In the genomic region with DNA sequence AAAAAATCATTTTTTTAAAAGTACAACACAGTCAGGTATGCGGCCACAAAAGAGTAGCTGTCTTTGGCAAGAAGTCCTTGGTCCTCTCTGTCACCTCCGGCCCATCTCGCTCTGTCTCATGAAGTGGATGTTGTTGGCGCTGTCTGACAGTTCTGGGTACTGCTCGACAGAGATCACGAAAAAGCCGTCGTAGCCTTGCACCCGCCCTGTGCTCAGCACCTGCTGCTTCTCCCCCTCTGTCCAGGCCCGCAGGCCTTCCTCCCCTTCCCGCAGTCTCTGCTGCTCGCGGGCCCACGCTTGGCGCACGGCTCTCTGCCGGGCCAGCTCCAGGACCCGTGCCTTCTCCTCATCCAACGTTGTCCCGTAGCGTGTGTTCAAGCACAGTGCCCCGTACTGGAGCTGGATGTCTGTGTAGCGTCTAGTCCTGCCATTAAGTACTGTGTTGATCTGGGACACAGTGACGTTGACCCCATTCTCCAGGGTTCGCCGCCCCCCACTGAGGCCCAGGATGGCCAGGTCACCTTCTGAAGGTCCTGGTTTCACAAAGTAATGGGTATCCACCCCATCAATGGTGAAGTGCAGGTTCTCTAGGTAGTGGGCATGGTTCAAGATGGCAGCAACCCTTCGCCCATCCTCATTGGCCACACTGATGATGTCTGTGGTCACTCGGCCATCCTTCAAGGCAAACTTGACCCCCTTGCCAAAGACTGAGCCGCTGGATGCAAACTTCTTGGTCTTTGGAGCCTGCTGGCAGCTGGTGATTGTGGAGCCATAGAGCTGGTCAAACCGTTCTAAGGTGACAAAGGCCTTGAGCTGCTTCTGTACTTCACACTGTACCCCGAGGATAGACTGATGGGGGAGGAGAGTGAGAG, we compare ENCODE assay signal across 16 cellular contexts.
"Had no signal": no experiment of that assay in that cellular context is flagged by ENCODE, and none has a peak within 500 bp of the region (broad histone marks: within the 10 kb centered on the region; RNA-seq: fewer than 3 reads in every experiment).

No MANE protein-coding gene starts in this region.

- H3K4me3 Mint-ChIP-seq: naive thymus-derived CD4-positive, alpha-beta T cell; nephron progenitor cell had no signal

- H3K9me3 Mint-ChIP-seq: nephron progenitor cell had no signal

- DNase-seq: colonic mucosa; effector CD8-positive, alpha-beta T cell; heart left ventricle; hypothalamus; left lung; mesendoderm; naive thymus-derived CD4-positive, alpha-beta T cell; nephron progenitor cell; right cardiac atrium; small intestine; stimulated activated CD4-positive, alpha-beta T cell treated with anti-CD3 and anti-CD28 coated beads, Interleukin-12 subunit alpha, Interleukin-12 subunit beta, amount 100 ng/mL, for 4 hours; stimulated activated naive CD4-positive, alpha-beta T cell treated with Interleukin-2 at 50 U/mL for 16 hours; trophoblast cell; uterus had no signal

- H3K36me3 ChIP-seq: colonic mucosa, heart left ventricle, left lung, neutrophil, uterus had no signal

- H3K36me3 Mint-ChIP-seq: naive thymus-derived CD4-positive, alpha-beta T cell had no signal

- H3K27ac ChIP-seq: colonic mucosa, heart left ventricle, left lung, neutrophil, uterus had no signal

- H3K27me3 ChIP-seq: colonic mucosa, heart left ventricle, left lung, neutrophil, uterus had no signal

- H3K4me1 ChIP-seq: colonic mucosa, heart left ventricle, left lung, uterus had no signal

- H3K4me1 Mint-ChIP-seq: naive thymus-derived CD4-positive, alpha-beta T cell had no signal

- H3K4me3 ChIP-seq: colonic mucosa, heart left ventricle, left lung, lung, uterus had no signal

- ATAC-seq: heart left ventricle; naive thymus-derived CD4-positive, alpha-beta T cell had no signal

- H3K27ac Mint-ChIP-seq: naive thymus-derived CD4-positive, alpha-beta T cell had no signal

- H3K9me3 ChIP-seq: colonic mucosa, heart left ventricle, left lung, neutrophil, uterus had no signal
